In the genomic region with DNA sequence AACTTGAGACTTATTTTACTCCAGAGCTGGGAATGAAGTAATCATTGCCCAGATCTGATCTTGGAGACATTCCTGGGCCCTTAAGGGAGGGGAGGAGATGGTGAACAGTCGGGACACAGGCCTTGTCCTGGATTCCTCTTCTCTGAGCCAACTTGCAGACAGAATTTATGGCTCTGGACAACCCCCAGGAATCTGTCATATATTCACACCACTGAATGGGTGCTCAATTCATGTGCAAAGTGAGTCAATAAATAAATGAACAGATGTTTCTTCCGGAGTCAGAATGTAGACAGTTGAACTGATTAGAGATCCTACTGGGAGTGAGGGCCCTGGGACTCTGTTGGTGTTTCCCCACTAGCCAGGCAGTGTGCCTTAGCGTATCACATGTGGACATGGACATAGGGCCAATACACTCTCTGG, we compare ENCODE assay signal across 9 cellular contexts. TPM values are rescaled to one million over a fixed set of nuclear protein-coding genes. Genes with fewer than 3 reads are reported as not detected.
DNase-seq lines count a peak whose midpoint lies in the region; ATAC-seq and TF ChIP-seq lines count a peak whose summit lies in the region.
"Had no signal": no experiment of that assay in that cellular context is flagged by ENCODE, and none has a peak within 500 bp of the region (broad histone marks: within the 10 kb centered on the region; RNA-seq: fewer than 3 reads in every experiment).

No MANE protein-coding gene starts in this region.

- CTCF ChIA-PET in HEK293 (lab: Yijun Ruan, JAX), result interaction anchor here (0.9 to 4.1 kb wide), 3 partner anchors 51 to 192 kb away, joined by 3 to 20 read pairs (median 4); no protein-coding TSS in a partner anchor

- H3K4me3 ChIP-seq in HEK293 (ENCODE audit: low read depth, low read length) (no peak overlapping the region), suprapubic skin (peak overlapping the region; percentile 75)

- TF ChIP-seq EP300 in suprapubic skin (IDR thresholded peaks at IDR 0.05), result no peak

- no peak overlapping the region for H3K4me3 Mint-ChIP-seq in activated T-cell treated with anti-CD3 and anti-CD28 coated beads, Interleukin-2, amount 50 U/mL, for 72 hours

- H3K27me3 Mint-ChIP-seq in activated T-cell treated with anti-CD3 and anti-CD28 coated beads, Interleukin-2, amount 50 U/mL, for 72 hours (ENCODE audit: low read depth), result peaks cover 17% of the 10 kb centered on the region

- 25% methylated on average over 3 of the region's 3 CpGs for WGBS in suprapubic skin

- H3K27ac Mint-ChIP-seq in activated T-cell treated with anti-CD3 and anti-CD28 coated beads, Interleukin-2, amount 50 U/mL, for 72 hours, result no peak overlapping the region
- H3K27ac Mint-ChIP-seq: activated T-helper 2 cell treated with anti-CD3 and anti-CD28 coated beads, Interferon-gamma antibody, Interleukin-2, Interleukin-4, amounts not matched to agents 10 μg/mL and 5 μg/mL and 100 μg/mL, durations not matched to agents 14 hours and 24 hours and 36 hours had no signal

- ATAC-seq in GM21381 (IDR thresholded peaks at IDR 0.05; ENCODE audit: unreplicated experiment), result no peak
- ATAC-seq in activated T-cell treated with anti-CD3 and anti-CD28 coated beads, Interleukin-2, amount 50 U/mL, for 72 hours (replicated peaks in 1 of 2), result no peak

- TF ChIP-seq CTCF in HEK293 (tag by site-specific recombination; IDR thresholded peaks at IDR 0.05), result no peak
- no peak for TF ChIP-seq CTCF in suprapubic skin (IDR thresholded peaks at IDR 0.05)

- TF ChIP-seq POLR2A in suprapubic skin (IDR thresholded peaks at IDR 0.05), result no peak

- no peaks in the 10 kb centered on the region for H3K9me3 Mint-ChIP-seq in activated T-cell treated with anti-CD3 and anti-CD28 coated beads, Interleukin-2, amount 50 U/mL, for 72 hours
- H3K9me3 Mint-ChIP-seq: activated T-helper 2 cell treated with anti-CD3 and anti-CD28 coated beads, Interferon-gamma antibody, Interleukin-2, Interleukin-4, amounts not matched to agents 10 μg/mL and 5 μg/mL and 100 μg/mL, durations not matched to agents 14 hours and 24 hours and 36 hours had no signal

- DNase-seq in SHP77 treated with DMSO at 0.1 percent for 48 hours (lab: John Stamatoyannopoulos, UW) (peak; percentile 72), glomerular visceral epithelial cell (ENCODE audit: extremely low spot score) (peak; percentile 92), suprapubic skin (ENCODE audit: low spot score in 2 of 2) (peak in 1 of 2 donors; percentile 63), HT-29 (ENCODE audit: low spot score) (no peak)
- no peak for DNase-seq in activated T-cell treated with anti-CD3 and anti-CD28 coated beads, Interleukin-2, amount 50 U/mL, for 72 hours
- DNase-seq: Karpas-422 had no signal

- H3K27ac ChIP-seq in HEK293 (ENCODE audit: extremely low read depth, low read depth, low read length), result no peak overlapping the region
- peak overlapping the region; percentile 87 for H3K27ac ChIP-seq in suprapubic skin

- no peaks in the 10 kb centered on the region for H3K36me3 Mint-ChIP-seq in activated T-cell treated with anti-CD3 and anti-CD28 coated beads, Interleukin-2, amount 50 U/mL, for 72 hours (ENCODE audit: insufficient read depth in 2 of 2)

- H3K36me3 ChIP-seq in HEK293 (ENCODE audit: control insufficient read depth in 2 of 2, insufficient read depth in 1 of 2, low read length in 2 of 2) (peaks cover 0 to 5% of the 10 kb centered on the region in 2 experiments; a peak in 1 of 3 replicates), suprapubic skin (no peaks in the 10 kb centered on the region)

- H3K4me1 ChIP-seq in HEK293 (ENCODE audit: control insufficient read depth, insufficient read depth, low read length) (peaks cover 12% of the 10 kb centered on the region), suprapubic skin (peaks cover 54% of the 10 kb centered on the region)

- no peaks in the 10 kb centered on the region for H3K9me3 ChIP-seq in HEK293 (ENCODE audit: control insufficient read depth, insufficient read depth, low read depth, low read length)
- no peaks in the 10 kb centered on the region for H3K9me3 ChIP-seq in suprapubic skin

- no peaks in the 10 kb centered on the region for H3K27me3 ChIP-seq in suprapubic skin

- peaks cover 29% of the 10 kb centered on the region for H3K4me1 Mint-ChIP-seq in activated T-cell treated with anti-CD3 and anti-CD28 coated beads, Interleukin-2, amount 50 U/mL, for 72 hours (ENCODE audit: low read depth)

- POLR2A ChIA-PET in HEK293 (lab: Yijun Ruan, JAX), result interaction anchor here (0.8 kb wide), 1 partner anchor 138 kb away, joined by 3 read pairs; no protein-coding TSS in a partner anchor

TF ChIP-seq in HEK293, 187 proteins besides CTCF, POLR2A, EP300 and RAD21:
- TF ChIP-seq SP7 (tag by site-specific recombination; IDR thresholded peaks at IDR 0.05) (0 out of 2 replicates have a peak, but pooled peaks have one; percentile 11), PRDM1 (tag by site-specific recombination; IDR thresholded peaks at IDR 0.05) (no peak), ZNF266 (tag by site-specific recombination; IDR thresholded peaks at IDR 0.05; ENCODE audit: low read depth) (no peak), ZNF274 (IDR thresholded peaks at IDR 0.05; ENCODE audit: low read length) (no peak), ZNF274 (tag by site-specific recombination; IDR thresholded peaks at IDR 0.05; ENCODE audit: borderline replicate concordance) (no peak), ZNF174 (tag by site-specific recombination; IDR thresholded peaks at IDR 0.05) (no peak), ZXDB (tag by site-specific recombination; IDR thresholded peaks at IDR 0.05) (peak; percentile 26; the same call in 1 of the 2 replicates), ZNF792 (tag by site-specific recombination; IDR thresholded peaks at IDR 0.05) (0 out of 2 replicates have a peak, but pooled peaks have one; percentile 64), IKZF3 (tag by site-specific recombination; IDR thresholded peaks at IDR 0.05) (0 out of 2 replicates have a peak, but pooled peaks have one; percentile 30), ZNF600 (tag by site-specific recombination; IDR thresholded peaks at IDR 0.05) (0 out of 2 replicates have a peak, but pooled peaks have one; percentile 34), ZBTB21 (tag by site-specific recombination; IDR thresholded peaks at IDR 0.05) (no peak), FEZF1 (tag by site-specific recombination; IDR thresholded peaks at IDR 0.05) (peak; percentile 19; the same call in 1 of the 2 replicates), ZBTB20 (tag by site-specific recombination; IDR thresholded peaks at IDR 0.05) (peak; percentile 71; the same call in 1 of the 2 replicates)
- TF ChIP-seq, protein P1, sequence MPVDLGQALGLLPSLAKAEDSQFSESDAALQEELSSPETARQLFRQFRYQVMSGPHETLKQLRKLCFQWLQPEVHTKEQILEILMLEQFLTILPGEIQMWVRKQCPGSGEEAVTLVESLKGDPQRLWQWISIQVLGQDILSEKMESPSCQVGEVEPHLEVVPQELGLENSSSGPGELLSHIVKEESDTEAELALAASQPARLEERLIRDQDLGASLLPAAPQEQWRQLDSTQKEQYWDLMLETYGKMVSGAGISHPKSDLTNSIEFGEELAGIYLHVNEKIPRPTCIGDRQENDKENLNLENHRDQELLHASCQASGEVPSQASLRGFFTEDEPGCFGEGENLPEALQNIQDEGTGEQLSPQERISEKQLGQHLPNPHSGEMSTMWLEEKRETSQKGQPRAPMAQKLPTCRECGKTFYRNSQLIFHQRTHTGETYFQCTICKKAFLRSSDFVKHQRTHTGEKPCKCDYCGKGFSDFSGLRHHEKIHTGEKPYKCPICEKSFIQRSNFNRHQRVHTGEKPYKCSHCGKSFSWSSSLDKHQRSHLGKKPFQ (tag by site-specific recombination; IDR thresholded peaks at IDR 0.05), result peak; percentile 86

RNA-seq across cellular contexts. Expression of a gene that starts 2.6 kb away (rescaled TPM):
- 100 to 1,000 TPM in 1 of 4 donors, 10 to 100 TPM in 3; 83.4 to 121 (median 91.5) TPM for total RNA-seq in suprapubic skin
- total RNA-seq in activated T-cell treated with anti-CD3 and anti-CD28 coated beads, Interleukin-2, amount 50 U/mL, for 72 hours, result 1 to 10 TPM; 4.3 to 4.8 TPM
- total RNA-seq in HT-29 (2014; rRNA removed; shearing (Covaris generic)), result 30.5 and 36.9 TPM in 2 replicates

RNA-seq across cellular contexts. Expression of a gene that starts 31.5 kb away (rescaled TPM):
- 10 to 100 TPM; 37.9 to 62.4 (median 41.7) TPM for total RNA-seq in suprapubic skin
- 1 to 10 TPM in 1 of 2 donors, under 1 TPM in 1; 0.69 to 1.9 TPM for total RNA-seq in activated T-cell treated with anti-CD3 and anti-CD28 coated beads, Interleukin-2, amount 50 U/mL, for 72 hours
- total RNA-seq in HT-29 (2014; rRNA removed; shearing (Covaris generic)), result 23.5 and 30.7 TPM in 2 replicates

Comparison
In these comparisons a context has a peak if more than half of its experiments do, and no peak if none do; other contexts are left out.
1. DNase-seq: peak in SHP77 treated with DMSO at 0.1 percent for 48 hours (single experiment) and glomerular visceral epithelial cell (single experiment); none in activated T-cell treated with anti-CD3 and anti-CD28 coated beads, Interleukin-2, amount 50 U/mL, for 72 hours (0 of 2) and HT-29 (single experiment).